In genomic region chr15:58043192-58043903, GRCh38 we compare ENCODE assay signal across 7 cellular contexts. TPM values are rescaled to one million over a fixed set of nuclear protein-coding genes. Genes with fewer than 3 reads are reported as not detected.
DNase-seq lines count a peak whose midpoint lies in the region; ATAC-seq and TF ChIP-seq lines count a peak whose summit lies in the region.

No MANE protein-coding gene starts in this region.

- H3K36me3 ChIP-seq in MM.1S (replicated peaks; ENCODE audit: insufficient read depth, low read length): no peaks in the 10 kb centered on the region

- no peaks in the 10 kb centered on the region for H3K27me3 ChIP-seq in MM.1S (replicated peaks; ENCODE audit: insufficient read depth, low read length)

- no peaks in the 10 kb centered on the region for H3F3A ChIP-seq in MM.1S (ENCODE audit: insufficient read depth, low read length)

- peak; percentile 57 for DNase-seq in ELR (ENCODE audit: low read depth)
- peak; percentile 52 for DNase-seq in MM.1S
- peak; percentile 49 for DNase-seq in activated CD4-positive, alpha-beta memory T cell treated with anti-CD3 and anti-CD28 coated beads for 36 hours
- DNase-seq in foreskin fibroblast: peak; percentile 23 to 66
- peak; percentile 63 for DNase-seq in sciatic nerve (ENCODE audit: low spot score)
- no peak for DNase-seq in NCI-H1417 treated with DMSO at 0.1 percent for 48 hours (lab: John Stamatoyannopoulos, UW)

- H3K36me3 Mint-ChIP-seq in activated CD4-positive, alpha-beta memory T cell treated with anti-CD3 and anti-CD28 coated beads for 36 hours: no peaks in the 10 kb centered on the region

- peaks cover 21% of the 10 kb centered on the region for H3K27me3 Mint-ChIP-seq in activated CD4-positive, alpha-beta memory T cell treated with anti-CD3 and anti-CD28 coated beads for 36 hours

- H3K4me3 ChIP-seq in MM.1S (ENCODE audit: low read length): no peak overlapping the region
- no peak overlapping the region for H3K4me3 ChIP-seq in foreskin fibroblast (ENCODE audit: low read depth in 1 of 2, low read length in 2 of 2)

- no peaks in the 10 kb centered on the region for H3K4me1 Mint-ChIP-seq in activated CD4-positive, alpha-beta memory T cell treated with anti-CD3 and anti-CD28 coated beads for 36 hours (ENCODE audit: low read depth)

- POLR2A ChIA-PET in activated CD4-positive, alpha-beta memory T cell treated with anti-CD3 and anti-CD28 coated beads for 36 hours (lab: Charles Lee): no interaction called here

- intact Hi-C loops in activated CD4-positive, alpha-beta memory T cell treated with anti-CD3 and anti-CD28 coated beads for 36 hours (cut with micrococcal nuclease): loop anchor here (1.0 to 2.0 kb wide), 2 partner anchors 23 to 139 kb away; no protein-coding TSS in a partner anchor
- intact Hi-C loops in sciatic nerve (cut with DNase I): no loop called here

- no peaks in the 10 kb centered on the region for H3K9me3 ChIP-seq in MM.1S (replicated peaks; ENCODE audit: insufficient read depth, low read length)

- no peak overlapping the region for H3K27ac ChIP-seq in MM.1S (ENCODE audit: low read length)

- H2AFZ ChIP-seq in MM.1S (ENCODE audit: low read length): no peak overlapping the region

- H3K27ac Mint-ChIP-seq in activated CD4-positive, alpha-beta memory T cell treated with anti-CD3 and anti-CD28 coated beads for 36 hours: no peak overlapping the region

- no peaks in the 10 kb centered on the region for H3K9me2 ChIP-seq in MM.1S (replicated peaks; ENCODE audit: insufficient read depth, low read length)

- CTCF ChIA-PET in activated CD4-positive, alpha-beta memory T cell treated with anti-CD3 and anti-CD28 coated beads for 36 hours (lab: Charles Lee): interaction anchor here (1.0 to 2.2 kb wide), 3 partner anchors 20 to 27 kb away, joined by 3 to 17 read pairs (median 7); partner anchors contain the start of gene ALDH1A2

- H3K4me1 ChIP-seq in MM.1S (ENCODE audit: low read length): no peaks in the 10 kb centered on the region

- H3K4me3 Mint-ChIP-seq in activated CD4-positive, alpha-beta memory T cell treated with anti-CD3 and anti-CD28 coated beads for 36 hours: no peak overlapping the region

- no peaks in the 10 kb centered on the region for H4K20me1 ChIP-seq in MM.1S (ENCODE audit: insufficient read depth, low read length)

- no peaks in the 10 kb centered on the region for H3K79me2 ChIP-seq in MM.1S (ENCODE audit: low read length)

- ATAC-seq in sciatic nerve (no peak), HG02623 (IDR thresholded peaks at IDR 0.05; ENCODE audit: unreplicated experiment) (no peak)

- no peak overlapping the region for H3K9ac ChIP-seq in MM.1S (ENCODE audit: low read length)

- H3K4me2 ChIP-seq in MM.1S (ENCODE audit: low read depth, low read length): no peak overlapping the region

- no peaks in the 10 kb centered on the region for H3K9me3 Mint-ChIP-seq in activated CD4-positive, alpha-beta memory T cell treated with anti-CD3 and anti-CD28 coated beads for 36 hours

- TF ChIP-seq CTCF in MM.1S (IDR thresholded peaks at IDR 0.05; ENCODE audit: low read length) (peak; percentile 76), foreskin fibroblast (IDR thresholded peaks at IDR 0.05; ENCODE audit: low read depth, low read length) (peak; percentile 69)

RNA-seq across cellular contexts. Expression of gene ALDH1A2, which starts 22.2 kb away (rescaled TPM):
- under 1 TPM; 0.19 to 0.78 TPM for total RNA-seq in activated CD4-positive, alpha-beta memory T cell treated with anti-CD3 and anti-CD28 coated beads for 36 hours
- 7.1 TPM for total RNA-seq in sciatic nerve
